In the genomic region with DNA sequence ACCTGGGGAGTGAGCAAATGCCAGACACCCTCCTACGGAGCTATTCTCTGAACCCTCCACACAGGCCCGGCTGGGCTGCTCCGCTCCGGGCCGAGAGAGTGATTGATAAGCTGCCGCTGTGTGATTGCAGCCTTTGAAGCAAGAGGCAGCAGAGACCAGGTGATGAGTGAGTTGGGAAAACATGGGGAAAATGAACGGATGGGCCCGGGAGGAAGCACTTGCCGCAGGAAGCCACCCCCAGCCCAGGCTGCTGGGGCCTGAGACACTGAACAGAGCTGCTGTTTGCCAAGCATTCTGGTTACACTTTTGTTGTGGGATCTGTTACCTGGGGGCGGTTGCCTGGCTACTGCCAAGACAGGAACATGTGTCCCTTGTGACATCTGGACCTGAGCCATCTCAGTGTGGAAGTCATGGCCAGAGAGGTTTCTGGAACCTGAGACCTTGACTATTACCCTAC, we compare ENCODE assay signal across 2 cellular contexts.
TF ChIP-seq lines count a peak whose summit lies in the region.

No MANE protein-coding gene starts in this region.

TF ChIP-seq in A549, 52 proteins besides CTCF, POLR2A, EP300 and RAD21:
- TF ChIP-seq POLR2AphosphoS2 (conservative IDR thresholded peaks at IDR 0.05; ENCODE audit: low read length) (peak; percentile 84; the same call in 1 of the 2 replicates), JUN (IDR thresholded peaks at IDR 0.05) (no peak)

TF ChIP-seq in H1, 55 proteins besides CTCF, POLR2A, EP300 and RAD21:
- TF ChIP-seq JUND (IDR thresholded peaks at IDR 0.05; ENCODE audit: low read length): no peak
- no peak for TF ChIP-seq SP1 (IDR thresholded peaks at IDR 0.05; ENCODE audit: low read depth, low read length)
- TF ChIP-seq ZNF274 (IDR thresholded peaks at IDR 0.05; ENCODE audit: borderline replicate concordance, extremely low read depth, low read length): no peak
- TF ChIP-seq KDM4A (IDR thresholded peaks at IDR 0.05; ENCODE audit: low read depth, low read length, severe bottlenecking): no peak
- no peak for TF ChIP-seq SIRT6 (IDR thresholded peaks at IDR 0.05; ENCODE audit: low read length)
- no peak for TF ChIP-seq HDAC6 (IDR thresholded peaks at IDR 0.05; ENCODE audit: low read depth, low read length)
- no peak for TF ChIP-seq TAF7 (optimal IDR thresholded peaks at IDR 0.05; ENCODE audit: borderline replicate concordance, low read depth, low read length)
- TF ChIP-seq TAF1 (IDR thresholded peaks at IDR 0.05; ENCODE audit: low read depth, low read length): no peak
- no peak for TF ChIP-seq CREB1 (IDR thresholded peaks at IDR 0.05)
- TF ChIP-seq GABPA (IDR thresholded peaks at IDR 0.05; ENCODE audit: borderline replicate concordance, insufficient read depth, low read length): no peak
- TF ChIP-seq SAP30 (IDR thresholded peaks at IDR 0.05; ENCODE audit: insufficient read depth, insufficient replicate concordance, low read length): no peak
- TF ChIP-seq, protein P1, sequence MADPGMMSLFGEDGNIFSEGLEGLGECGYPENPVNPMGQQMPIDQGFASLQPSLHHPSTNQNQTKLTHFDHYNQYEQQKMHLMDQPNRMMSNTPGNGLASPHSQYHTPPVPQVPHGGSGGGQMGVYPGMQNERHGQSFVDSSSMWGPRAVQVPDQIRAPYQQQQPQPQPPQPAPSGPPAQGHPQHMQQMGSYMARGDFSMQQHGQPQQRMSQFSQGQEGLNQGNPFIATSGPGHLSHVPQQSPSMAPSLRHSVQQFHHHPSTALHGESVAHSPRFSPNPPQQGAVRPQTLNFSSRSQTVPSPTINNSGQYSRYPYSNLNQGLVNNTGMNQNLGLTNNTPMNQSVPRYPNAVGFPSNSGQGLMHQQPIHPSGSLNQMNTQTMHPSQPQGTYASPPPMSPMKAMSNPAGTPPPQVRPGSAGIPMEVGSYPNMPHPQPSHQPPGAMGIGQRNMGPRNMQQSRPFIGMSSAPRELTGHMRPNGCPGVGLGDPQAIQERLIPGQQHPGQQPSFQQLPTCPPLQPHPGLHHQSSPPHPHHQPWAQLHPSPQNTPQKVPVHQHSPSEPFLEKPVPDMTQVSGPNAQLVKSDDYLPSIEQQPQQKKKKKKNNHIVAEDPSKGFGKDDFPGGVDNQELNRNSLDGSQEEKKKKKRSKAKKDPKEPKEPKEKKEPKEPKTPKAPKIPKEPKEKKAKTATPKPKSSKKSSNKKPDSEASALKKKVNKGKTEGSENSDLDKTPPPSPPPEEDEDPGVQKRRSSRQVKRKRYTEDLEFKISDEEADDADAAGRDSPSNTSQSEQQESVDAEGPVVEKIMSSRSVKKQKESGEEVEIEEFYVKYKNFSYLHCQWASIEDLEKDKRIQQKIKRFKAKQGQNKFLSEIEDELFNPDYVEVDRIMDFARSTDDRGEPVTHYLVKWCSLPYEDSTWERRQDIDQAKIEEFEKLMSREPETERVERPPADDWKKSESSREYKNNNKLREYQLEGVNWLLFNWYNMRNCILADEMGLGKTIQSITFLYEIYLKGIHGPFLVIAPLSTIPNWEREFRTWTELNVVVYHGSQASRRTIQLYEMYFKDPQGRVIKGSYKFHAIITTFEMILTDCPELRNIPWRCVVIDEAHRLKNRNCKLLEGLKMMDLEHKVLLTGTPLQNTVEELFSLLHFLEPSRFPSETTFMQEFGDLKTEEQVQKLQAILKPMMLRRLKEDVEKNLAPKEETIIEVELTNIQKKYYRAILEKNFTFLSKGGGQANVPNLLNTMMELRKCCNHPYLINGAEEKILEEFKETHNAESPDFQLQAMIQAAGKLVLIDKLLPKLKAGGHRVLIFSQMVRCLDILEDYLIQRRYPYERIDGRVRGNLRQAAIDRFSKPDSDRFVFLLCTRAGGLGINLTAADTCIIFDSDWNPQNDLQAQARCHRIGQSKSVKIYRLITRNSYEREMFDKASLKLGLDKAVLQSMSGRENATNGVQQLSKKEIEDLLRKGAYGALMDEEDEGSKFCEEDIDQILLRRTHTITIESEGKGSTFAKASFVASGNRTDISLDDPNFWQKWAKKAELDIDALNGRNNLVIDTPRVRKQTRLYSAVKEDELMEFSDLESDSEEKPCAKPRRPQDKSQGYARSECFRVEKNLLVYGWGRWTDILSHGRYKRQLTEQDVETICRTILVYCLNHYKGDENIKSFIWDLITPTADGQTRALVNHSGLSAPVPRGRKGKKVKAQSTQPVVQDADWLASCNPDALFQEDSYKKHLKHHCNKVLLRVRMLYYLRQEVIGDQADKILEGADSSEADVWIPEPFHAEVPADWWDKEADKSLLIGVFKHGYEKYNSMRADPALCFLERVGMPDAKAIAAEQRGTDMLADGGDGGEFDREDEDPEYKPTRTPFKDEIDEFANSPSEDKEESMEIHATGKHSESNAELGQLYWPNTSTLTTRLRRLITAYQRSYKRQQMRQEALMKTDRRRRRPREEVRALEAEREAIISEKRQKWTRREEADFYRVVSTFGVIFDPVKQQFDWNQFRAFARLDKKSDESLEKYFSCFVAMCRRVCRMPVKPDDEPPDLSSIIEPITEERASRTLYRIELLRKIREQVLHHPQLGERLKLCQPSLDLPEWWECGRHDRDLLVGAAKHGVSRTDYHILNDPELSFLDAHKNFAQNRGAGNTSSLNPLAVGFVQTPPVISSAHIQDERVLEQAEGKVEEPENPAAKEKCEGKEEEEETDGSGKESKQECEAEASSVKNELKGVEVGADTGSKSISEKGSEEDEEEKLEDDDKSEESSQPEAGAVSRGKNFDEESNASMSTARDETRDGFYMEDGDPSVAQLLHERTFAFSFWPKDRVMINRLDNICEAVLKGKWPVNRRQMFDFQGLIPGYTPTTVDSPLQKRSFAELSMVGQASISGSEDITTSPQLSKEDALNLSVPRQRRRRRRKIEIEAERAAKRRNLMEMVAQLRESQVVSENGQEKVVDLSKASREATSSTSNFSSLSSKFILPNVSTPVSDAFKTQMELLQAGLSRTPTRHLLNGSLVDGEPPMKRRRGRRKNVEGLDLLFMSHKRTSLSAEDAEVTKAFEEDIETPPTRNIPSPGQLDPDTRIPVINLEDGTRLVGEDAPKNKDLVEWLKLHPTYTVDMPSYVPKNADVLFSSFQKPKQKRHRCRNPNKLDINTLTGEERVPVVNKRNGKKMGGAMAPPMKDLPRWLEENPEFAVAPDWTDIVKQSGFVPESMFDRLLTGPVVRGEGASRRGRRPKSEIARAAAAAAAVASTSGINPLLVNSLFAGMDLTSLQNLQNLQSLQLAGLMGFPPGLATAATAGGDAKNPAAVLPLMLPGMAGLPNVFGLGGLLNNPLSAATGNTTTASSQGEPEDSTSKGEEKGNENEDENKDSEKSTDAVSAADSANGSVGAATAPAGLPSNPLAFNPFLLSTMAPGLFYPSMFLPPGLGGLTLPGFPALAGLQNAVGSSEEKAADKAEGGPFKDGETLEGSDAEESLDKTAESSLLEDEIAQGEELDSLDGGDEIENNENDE (IDR thresholded peaks at IDR 0.05; ENCODE audit: insufficient replicate concordance, low read length): no peak
- TF ChIP-seq SIX5 (IDR thresholded peaks at IDR 0.05; ENCODE audit: low read depth, low read length): no peak
- TF ChIP-seq TEAD4 (IDR thresholded peaks at IDR 0.05; ENCODE audit: low read depth, low read length): no peak
- no peak for TF ChIP-seq RBBP5 (IDR thresholded peaks at IDR 0.05; ENCODE audit: borderline replicate concordance, low read depth, low read length)
- TF ChIP-seq, protein P2, sequence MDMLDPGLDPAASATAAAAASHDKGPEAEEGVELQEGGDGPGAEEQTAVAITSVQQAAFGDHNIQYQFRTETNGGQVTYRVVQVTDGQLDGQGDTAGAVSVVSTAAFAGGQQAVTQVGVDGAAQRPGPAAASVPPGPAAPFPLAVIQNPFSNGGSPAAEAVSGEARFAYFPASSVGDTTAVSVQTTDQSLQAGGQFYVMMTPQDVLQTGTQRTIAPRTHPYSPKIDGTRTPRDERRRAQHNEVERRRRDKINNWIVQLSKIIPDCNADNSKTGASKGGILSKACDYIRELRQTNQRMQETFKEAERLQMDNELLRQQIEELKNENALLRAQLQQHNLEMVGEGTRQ (IDR thresholded peaks at IDR 0.05; ENCODE audit: low read length): no peak
- TF ChIP-seq YY1 (IDR thresholded peaks at IDR 0.05; ENCODE audit: low read depth, low read length): no peak
TF ChIP-seq in H1: peak in this region for 0.
